Comparison of ENCODE assay signal across 8 cellular contexts in the genomic region with DNA sequence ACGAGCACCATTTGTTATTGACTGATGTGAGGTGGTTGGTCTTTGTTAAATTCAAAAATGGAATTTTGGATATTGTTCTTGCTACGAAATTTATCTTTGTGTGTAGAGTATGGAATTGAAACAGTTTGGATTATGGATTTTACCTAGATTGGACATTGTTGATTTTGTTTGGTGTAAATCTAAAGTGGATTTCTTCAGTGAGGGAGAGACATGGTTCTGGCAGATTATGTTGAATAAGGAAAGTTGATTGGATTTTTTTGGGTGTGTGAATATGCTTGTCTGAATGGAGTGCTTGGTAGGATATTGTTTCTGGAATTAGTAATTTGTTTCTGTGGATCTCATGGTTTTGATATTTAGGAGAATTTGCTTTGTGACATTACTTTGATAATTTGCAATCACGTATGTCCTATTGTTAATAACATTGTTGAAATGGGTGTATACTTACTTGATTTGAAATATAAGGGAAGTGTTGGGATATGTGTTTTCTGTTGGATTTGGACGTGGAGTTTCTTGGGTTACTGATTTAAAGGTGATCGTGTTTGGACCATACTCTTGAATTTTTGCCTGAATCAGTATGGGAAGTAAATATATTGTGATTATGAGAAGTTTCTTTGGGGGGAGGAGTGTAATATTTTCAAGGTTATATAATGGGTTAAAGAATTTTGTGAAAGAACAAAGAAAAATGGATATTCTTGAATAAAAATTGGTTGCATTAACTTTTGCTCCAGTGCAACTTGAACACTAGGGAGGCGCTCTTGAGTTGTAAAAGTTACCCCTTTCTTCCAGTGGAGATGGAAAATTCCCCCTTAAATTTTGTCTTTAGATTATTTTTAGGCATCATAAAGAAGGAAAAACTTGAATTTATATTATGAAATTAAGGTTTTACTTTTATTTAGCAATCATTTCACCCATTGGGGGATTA. TPM values are rescaled to one million over a fixed set of nuclear protein-coding genes. Genes with fewer than 3 reads are reported as not detected.
DNase-seq lines count a peak whose midpoint lies in the region; ATAC-seq and TF ChIP-seq lines count a peak whose summit lies in the region.

No MANE protein-coding gene starts in this region.

- no peak overlapping the region for H3K9ac ChIP-seq in H9 (ENCODE audit: extremely low read depth, insufficient read length, low read length)
- H3K9ac ChIP-seq in iPS-20b (ENCODE audit: low read depth, low read length), result peak overlapping the region; percentile 96; the same call in 1 of the 2 replicates

- no peaks in the 10 kb centered on the region for H3K27me3 Mint-ChIP-seq in H9 (ENCODE audit: low read depth)

- H3K4me2 ChIP-seq in H9 (ENCODE audit: insufficient read depth, insufficient read length, low read length), result no peak overlapping the region

- DNase-seq in H9 (no peak), upper lobe of right lung (no peak), NCI-H510A treated with DMSO at 0.1 percent for 48 hours (lab: John Stamatoyannopoulos, UW) (no peak), NCI-H1048 (lab: John Stamatoyannopoulos, UW) (no peak), head of caudate nucleus (no peak)

- no peak overlapping the region for H2BK20ac ChIP-seq in H9 (ENCODE audit: low read depth, low read length, poor library complexity, severe bottlenecking)

- no peaks in the 10 kb centered on the region for H4K20me1 ChIP-seq in H9 (ENCODE audit: control insufficient read depth, insufficient read depth, insufficient read length)

- intact Hi-C loops in upper lobe of right lung (cut with DNase I), result no loop called here
- intact Hi-C loops in head of caudate nucleus (cut with DNase I), result no loop called here

- H3K79me2 ChIP-seq in ACC112 (ENCODE audit: control insufficient read depth, insufficient read depth, low read length, unreplicated experiment), result peaks cover 90% of the 10 kb centered on the region
- H3K79me2 ChIP-seq in H9 (ENCODE audit: insufficient read depth, low read length), result peaks cover 22% of the 10 kb centered on the region; the same call in 1 of the 2 replicates

- H3K4ac ChIP-seq in H9 (ENCODE audit: low read depth, low read length), result no peak overlapping the region

- H3K4me1 Mint-ChIP-seq in H9, result peaks cover 10 to 11% of the 10 kb centered on the region in 2 experiments; a peak in 3 of 4 replicates

- H3K79me1 ChIP-seq in H9 (ENCODE audit: insufficient read depth, low read depth, low read length, poor library complexity, severe bottlenecking), result peaks cover 3% of the 10 kb centered on the region

- H2AK5ac ChIP-seq in H9 (ENCODE audit: insufficient read length, low read length), result no peak overlapping the region

- H2BK12ac ChIP-seq in H9 (ENCODE audit: insufficient read length, low read depth, low read length), result no peak overlapping the region

- no peak overlapping the region for H4K8ac ChIP-seq in H9 (replicated peaks; ENCODE audit: insufficient read length, low read depth, low read length)

- H3K9me3 Mint-ChIP-seq in H9, result no peaks in the 10 kb centered on the region; a peak in 1 of 5 replicates

- WGBS in H9 (ENCODE audit: extremely low coverage, insufficient read length, low lambda C conversion rate), result 100% methylated on average over 1 of the region's 6 CpGs

- H3K4me3 ChIP-seq in ACC112 (ENCODE audit: low read depth, low read length) (no peak overlapping the region), WI38 (ENCODE audit: low read depth, low read length) (peak overlapping the region; percentile 92), iPS-20b (ENCODE audit: low read length) (peak overlapping the region; percentile 92; the same call in 1 of the 2 replicates), upper lobe of right lung (peak overlapping the region; percentile 67)

- H3K27me3 ChIP-seq in ACC112 (ENCODE audit: insufficient read depth, low read length) (no peaks in the 10 kb centered on the region), H9 (ENCODE audit: insufficient read depth, low read length) (no peaks in the 10 kb centered on the region), iPS-20b (ENCODE audit: insufficient read depth, low read length) (no peaks in the 10 kb centered on the region), upper lobe of right lung (no peaks in the 10 kb centered on the region)

- no peak overlapping the region for H3K14ac ChIP-seq in H9 (ENCODE audit: insufficient read depth, low read length)

- H3K36me3 Mint-ChIP-seq in H9 (ENCODE audit: insufficient read depth in 1 of 3, low read depth in 3 of 3), result peaks cover 33 to 68% (median 58%) of the 10 kb centered on the region in 3 experiments

- H2BK5ac ChIP-seq in H9 (ENCODE audit: insufficient read length, low read length), result no peak overlapping the region

- no peak overlapping the region for H2BK120ac ChIP-seq in H9 (ENCODE audit: low read depth, low read length, poor library complexity, severe bottlenecking)

- H3K4me1 ChIP-seq in ACC112 (ENCODE audit: control insufficient read depth, insufficient read depth, low read length, unreplicated experiment) (peaks cover 3% of the 10 kb centered on the region), H9 (ENCODE audit: insufficient read depth, low read length) (no peaks in the 10 kb centered on the region), iPS-20b (ENCODE audit: insufficient read depth, low read length) (no peaks in the 10 kb centered on the region), upper lobe of right lung (peaks cover 32% of the 10 kb centered on the region)

- no peak overlapping the region for H3K18ac ChIP-seq in H9 (ENCODE audit: insufficient read length, low read depth, low read length)

- H3K36me3 ChIP-seq in ACC112 (ENCODE audit: insufficient read depth, low read length) (peaks cover 60% of the 10 kb centered on the region), iPS-20b (ENCODE audit: insufficient read depth, low read depth, low read length) (peaks cover 61% of the 10 kb centered on the region), upper lobe of right lung (peaks cover 41% of the 10 kb centered on the region)

- H4K91ac ChIP-seq in H9 (ENCODE audit: insufficient read length, low read depth, low read length), result no peak overlapping the region

- no peak overlapping the region for H2BK15ac ChIP-seq in H9 (ENCODE audit: low read depth, low read length)

- no peak overlapping the region for H3K23ac ChIP-seq in H9 (ENCODE audit: insufficient read length, low read depth, low read length)

- H3K27ac ChIP-seq in ACC112 (ENCODE audit: low read depth, low read length) (peak overlapping the region; percentile 99), H9 (ENCODE audit: insufficient read length, low read depth, low read length) (peak overlapping the region; percentile 98), iPS-20b (ENCODE audit: low read length) (no peak overlapping the region), upper lobe of right lung (peak overlapping the region; percentile 99)

- peaks cover 8% of the 10 kb centered on the region for H3K23me2 ChIP-seq in H9 (ENCODE audit: insufficient read length, low read depth, low read length, poor library complexity, severe bottlenecking)

- ATAC-seq in upper lobe of right lung, result no peak

- peak; percentile 81 for TF ChIP-seq CTCF in H9 (conservative IDR thresholded peaks at IDR 0.05)
- TF ChIP-seq CTCF in WI38 (IDR thresholded peaks at IDR 0.05; ENCODE audit: low read depth, low read length), result no peak
- TF ChIP-seq CTCF in upper lobe of right lung (IDR thresholded peaks at IDR 0.05), result peak; percentile 48

- no peak overlapping the region for H4K5ac ChIP-seq in H9 (ENCODE audit: insufficient read length, low read depth, low read length)

- peak overlapping the region in 2 of 3 experiments; percentile 1 to 85; a peak in 4 of 7 replicates for H3K27ac Mint-ChIP-seq in H9

- no peak overlapping the region for H3T11ph ChIP-seq in H9 (ENCODE audit: low read length)

- no peak overlapping the region for H3K56ac ChIP-seq in H9 (ENCODE audit: insufficient read length, low read depth, low read length)

- H3K9me3 ChIP-seq in H9 (ENCODE audit: control insufficient read depth, low read depth, low read length) (no peaks in the 10 kb centered on the region), iPS-20b (ENCODE audit: insufficient read depth, low read depth, low read length) (no peaks in the 10 kb centered on the region), upper lobe of right lung (no peaks in the 10 kb centered on the region)

- H3K4me3 Mint-ChIP-seq in H9, result peak overlapping the region in 1 of 2 experiments; percentile 15; a peak in 3 of 5 replicates

- H2AFZ ChIP-seq in ACC112 (ENCODE audit: low read length, unreplicated experiment), result no peak overlapping the region
- no peak overlapping the region for H2AFZ ChIP-seq in H9 (ENCODE audit: low read length)

RNA-seq across cellular contexts. Expression of gene CHD2, which starts 0.9 kb away (rescaled TPM):
- total RNA-seq in H9 (2021) (56.7 and 63.3 TPM in 2 replicates), upper lobe of right lung (161 TPM)
